In the genomic region with DNA sequence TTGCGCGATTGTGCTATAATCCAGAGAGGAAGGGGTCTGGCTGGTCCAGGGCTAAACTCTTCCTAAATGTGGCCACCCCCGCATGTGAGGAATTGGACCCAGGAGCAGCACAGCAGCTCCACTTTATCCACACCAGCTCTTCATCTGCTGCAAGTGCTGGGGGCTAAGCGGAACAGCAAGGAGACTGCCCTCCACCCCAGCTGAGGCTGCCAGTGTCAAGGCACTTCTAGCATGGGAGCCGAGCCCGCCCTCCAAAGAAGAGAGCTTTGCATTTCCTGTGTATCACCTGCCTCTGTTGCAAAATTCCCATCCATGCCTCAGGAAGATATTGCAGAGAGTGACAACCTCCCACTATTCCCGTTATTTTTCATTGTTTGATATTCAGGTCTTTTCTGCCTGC, we compare ENCODE assay signal across 32 cellular contexts.
"Had no signal": no experiment of that assay in that cellular context is flagged by ENCODE, and none has a peak within 500 bp of the region (broad histone marks: within the 10 kb centered on the region; RNA-seq: fewer than 3 reads in every experiment).

No MANE protein-coding gene starts in this region.

- H3K4me3 ChIP-seq: ascending aorta, breast epithelium, cardiac muscle cell, colonic mucosa, esophagus squamous epithelium, gastroesophageal sphincter had no signal

- H3K27me3 ChIP-seq: ascending aorta, colonic mucosa had no signal

- H3K4me1 ChIP-seq: ascending aorta, breast epithelium, colonic mucosa had no signal

- H3K9me3 ChIP-seq: ascending aorta, breast epithelium, colonic mucosa, esophagus squamous epithelium, gastroesophageal sphincter had no signal

- ATAC-seq: activated CD4-positive, alpha-beta T cell treated with anti-CD3 and anti-CD28 coated beads for 36 hours; activated CD8-positive, alpha-beta memory T cell treated with anti-CD3 and anti-CD28 coated beads, Interleukin-2, amount 10 ng/mL, durations not matched to agents 7 days and 5 days; activated CD8-positive, alpha-beta T cell treated with anti-CD3 and anti-CD28 coated beads, Interleukin-2, amount 10 ng/mL, durations not matched to agents 7 days and 5 days; activated naive CD4-positive, alpha-beta T cell treated with anti-CD3 and anti-CD28 coated beads, Interleukin-2, amount 50 U/mL, for 72 hours; activated T-cell treated with anti-CD3 and anti-CD28 coated beads, Interleukin-2, amount 50 U/mL, for 72 hours; gastroesophageal sphincter; T-helper 17 cell had no signal

- H3K27ac ChIP-seq: ascending aorta, breast epithelium, cardiac muscle cell, colonic mucosa, epithelial cell of prostate, esophagus squamous epithelium, gastroesophageal sphincter, WERI-Rb-1 had no signal

- FAIRE-seq: endometrium, endothelial cell of umbilical vein had no signal

- H3K36me3 ChIP-seq: ascending aorta, breast epithelium, cardiac muscle cell, colonic mucosa, esophagus squamous epithelium, gastroesophageal sphincter, WERI-Rb-1 had no signal

- DNase-seq: activated CD4-positive, alpha-beta memory T cell treated with anti-CD3 and anti-CD28 coated beads for 36 hours; activated CD4-positive, alpha-beta T cell treated with anti-CD3 and anti-CD28 coated beads for 36 hours; activated CD4-positive, alpha-beta T cell treated with anti-CD3 and anti-CD28 coated beads, Interleukin-2, amount 10 ng/mL, durations not matched to agents 24 days and 14 days; activated CD4-positive, CD25-positive, alpha-beta regulatory T cell; activated CD4-positive, CD25-positive, alpha-beta regulatory T cell treated with anti-CD3 and anti-CD28 coated beads, Interleukin-2, amount 50 U/mL, for 72 hours; activated CD8-positive, alpha-beta memory T cell treated with anti-CD3 and anti-CD28 coated beads, Interleukin-2, amount 10 ng/mL, durations not matched to agents 7 days and 5 days; activated CD8-positive, alpha-beta memory T cell treated with anti-CD3 and anti-CD28 coated beads, Interleukin-2, amount 50 U/mL, for 4 hours; activated CD8-positive, alpha-beta T cell treated with anti-CD3 and anti-CD28 coated beads, Interleukin-2, amount 10 ng/mL, durations not matched to agents 7 days and 5 days; activated gamma-delta T cell; activated naive CD4-positive, alpha-beta T cell; activated naive CD4-positive, alpha-beta T cell treated with anti-CD3 and anti-CD28 coated beads, Interleukin-2, amount 10 ng/mL, durations not matched to agents 7 days and 5 days; activated naive CD8-positive, alpha-beta T cell treated with anti-CD3 and anti-CD28 coated beads, Interleukin-2, amount 10 ng/mL, durations not matched to agents 7 days and 5 days; activated T-cell treated with anti-CD3 and anti-CD28 coated beads, Interleukin-2, amount 50 U/mL, for 1 hour; activated T-cell treated with anti-CD3 and anti-CD28 coated beads, Interleukin-2, amount 50 U/mL, for 72 hours; central memory CD4-positive, alpha-beta T cell; cerebellar nuclear complex; colonic mucosa; effector CD8-positive, alpha-beta T cell; esophagus squamous epithelium; foreskin melanocyte; T-helper 1 cell; T-helper 17 cell; T1000; WERI-Rb-1 had no signal
